ENCODE assay signal across 8 cellular contexts in the genomic region with DNA sequence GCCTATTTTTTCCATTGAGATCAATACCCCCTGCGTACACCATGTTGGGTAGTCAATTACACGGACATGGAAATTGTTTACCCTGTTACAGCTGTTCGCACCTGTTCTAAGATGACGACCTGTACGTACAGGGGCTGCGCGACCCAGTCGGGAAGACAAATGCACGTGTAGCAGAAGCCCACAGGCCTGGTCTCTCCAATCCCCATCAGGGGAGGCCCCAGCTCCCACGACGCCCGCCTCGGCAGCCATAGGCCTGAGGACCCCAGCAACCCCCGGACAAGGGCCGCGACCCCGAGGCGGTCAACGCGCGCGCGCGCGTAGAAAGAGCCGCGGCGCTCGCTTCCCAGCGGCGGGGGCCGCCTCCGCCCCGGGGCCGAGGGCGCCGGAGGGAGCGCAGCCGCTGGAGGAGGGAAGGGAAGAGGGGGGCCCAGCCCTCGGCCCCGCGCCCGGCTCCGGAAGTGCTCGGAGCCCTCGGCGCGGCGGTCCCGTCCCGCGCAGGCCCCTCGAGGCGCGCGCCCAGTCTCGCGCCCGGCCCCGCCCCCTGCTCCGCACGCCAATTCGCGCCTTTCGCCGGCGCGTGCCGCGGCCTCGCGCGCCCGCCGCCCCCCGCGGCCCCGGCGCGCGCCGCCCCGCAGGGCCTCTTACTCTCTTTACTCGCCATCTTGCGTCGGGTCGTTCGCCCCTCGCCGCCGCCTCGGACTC. TPM values are rescaled to one million over a fixed set of nuclear protein-coding genes. Genes with fewer than 3 reads are reported as not detected.
DNase-seq lines count a peak whose midpoint lies in the region; ATAC-seq and TF ChIP-seq lines count a peak whose summit lies in the region.

No MANE protein-coding gene starts in this region.

- peak overlapping the region; percentile 99 for H3K27ac Mint-ChIP-seq in CD4-positive, alpha-beta T cell

- H3K36me3 ChIP-seq in adipocyte (ENCODE audit: control insufficient read depth, insufficient read depth, low read length, severe bottlenecking): no peaks in the 10 kb centered on the region

- no peaks in the 10 kb centered on the region for H3K9me3 Mint-ChIP-seq in CD4-positive, alpha-beta T cell

- no peaks in the 10 kb centered on the region for H3K27me3 Mint-ChIP-seq in CD4-positive, alpha-beta T cell

- ATAC-seq in CD4-positive, alpha-beta T cell (ENCODE audit: poor library complexity): peak; percentile 23
- ATAC-seq in GM19395 (IDR thresholded peaks at IDR 0.05; ENCODE audit: unreplicated experiment) (peak; percentile 51), HG03439 (IDR thresholded peaks at IDR 0.05; ENCODE audit: unreplicated experiment) (peak; percentile 55), right cardiac atrium (peak; percentile 44 to 60)

- CTCF ChIA-PET in CD4-positive, alpha-beta T cell (lab: Charles Lee): no interaction called here

- POLR2A ChIA-PET in CD4-positive, alpha-beta T cell (lab: Charles Lee): interaction anchor here (0.7 kb wide), 1 partner anchor 1015 kb away, joined by 3 read pairs; a partner anchor contains a TSS

- peak in 9 of 10 experiments; percentile 6 to 54 (median 32) for DNase-seq in CD4-positive, alpha-beta T cell
- DNase-seq in RKO (ENCODE audit: low spot score): peak; percentile 44
- peak; percentile 63 for DNase-seq in adipocyte (ENCODE audit: low read depth)
- DNase-seq in right cardiac atrium: no peak
- no peak for DNase-seq in skeletal muscle cell (ENCODE audit: low read depth)
- DNase-seq in DMS153 treated with DMSO at 0.1 percent for 48 hours (lab: John Stamatoyannopoulos, UW; ENCODE audit: unreplicated experiment): no peak

- no peaks in the 10 kb centered on the region for H3K9me3 ChIP-seq in CD4-positive, alpha-beta T cell (ENCODE audit: control insufficient read depth, low read length)
- H3K9me3 ChIP-seq in adipocyte (ENCODE audit: control insufficient read depth, low read length) (no peaks in the 10 kb centered on the region), right cardiac atrium (ENCODE audit: control insufficient read depth, low read length) (no peaks in the 10 kb centered on the region)

- H3K4me3 Mint-ChIP-seq in CD4-positive, alpha-beta T cell: peak overlapping the region; percentile 99

- H3K4me3 ChIP-seq in adipocyte (ENCODE audit: low read length) (peak overlapping the region; percentile 84), right cardiac atrium (ENCODE audit: low read length) (peak overlapping the region; percentile 95), skeletal muscle cell (ENCODE audit: low read depth, low read length) (peak overlapping the region; percentile 67)

- WGBS in right cardiac atrium: under 1% methylated on average over 75 of the region's 92 CpGs

- TF ChIP-seq CTCF in CD4-positive, alpha-beta T cell (IDR thresholded peaks at IDR 0.05): no peak

- intact Hi-C loops in CD4-positive, alpha-beta T cell (cut with DNase I, micrococcal nuclease): loop anchor here in 1 of 2 experiments (5.0 to 10.0 kb wide), 7 partner anchors 78 to 1995 kb away; a partner anchor contains a TSS
- intact Hi-C loops in right cardiac atrium (cut with DNase I): no loop called here

- no peaks in the 10 kb centered on the region for H3K27me3 ChIP-seq in CD4-positive, alpha-beta T cell (ENCODE audit: control insufficient read depth, insufficient read depth, low read length)
- H3K27me3 ChIP-seq in adipocyte (replicated peaks; ENCODE audit: control insufficient read depth, insufficient read depth, low read length) (no peaks in the 10 kb centered on the region), right cardiac atrium (ENCODE audit: control insufficient read depth, insufficient read depth) (no peaks in the 10 kb centered on the region)

- H3K9ac ChIP-seq in adipocyte (ENCODE audit: low read length): peak overlapping the region; percentile 85

- peaks cover 12% of the 10 kb centered on the region for H3K4me1 ChIP-seq in adipocyte (ENCODE audit: control insufficient read depth, insufficient read depth, low read length)
- no peaks in the 10 kb centered on the region for H3K4me1 ChIP-seq in right cardiac atrium (ENCODE audit: control insufficient read depth, insufficient read depth, low read length)

- peak overlapping the region; percentile 83 for H3K27ac ChIP-seq in CD4-positive, alpha-beta T cell (ENCODE audit: low read depth, low read length)
- peak overlapping the region; percentile 99 for H3K27ac ChIP-seq in right cardiac atrium (ENCODE audit: low read length)

- H3K36me3 Mint-ChIP-seq in CD4-positive, alpha-beta T cell (ENCODE audit: low read depth): peaks cover 18% of the 10 kb centered on the region

- H3K4me1 Mint-ChIP-seq in CD4-positive, alpha-beta T cell (ENCODE audit: low read depth): peaks cover 38% of the 10 kb centered on the region

RNA-seq across cellular contexts. Expression of a gene that starts 0.6 kb away (rescaled TPM):
- 100 to 1,000 TPM; 104 to 110 TPM for total RNA-seq in CD4-positive, alpha-beta T cell
- 10 to 100 TPM; 86.9 to 99.3 (median 92.3) TPM for total RNA-seq in right cardiac atrium
- 118 TPM for polyA plus RNA-seq in right cardiac atrium

Comparison
In these comparisons a context has a peak if more than half of its experiments do, and no peak if none do; other contexts are left out.
1. DNase-seq: peak in CD4-positive, alpha-beta T cell (9 of 10), RKO (single experiment) and adipocyte (single experiment); none in right cardiac atrium (0 of 3), skeletal muscle cell (single experiment) and DMS153 treated with DMSO at 0.1 percent for 48 hours (single experiment).
2. Peak in every context shown above with its lines, with median percentiles within 50 percentile points of each other: ATAC-seq and H3K4me3 ChIP-seq.